Comparison of ENCODE assay signal across 11 cellular contexts in genomic region chr2:118269408-118270051, GRCh38.
DNase-seq lines count a peak whose midpoint lies in the region; ATAC-seq and TF ChIP-seq lines count a peak whose summit lies in the region.
"Had no signal": no experiment of that assay in that cellular context is flagged by ENCODE, and none has a peak within 500 bp of the region (broad histone marks: within the 10 kb centered on the region; RNA-seq: fewer than 3 reads in every experiment).

No MANE protein-coding gene starts in this region.

- in situ Hi-C loops in KBM-7 (cut with MboI; ENCODE audit: low pct_unique_long_range_greater_than_20kb, low sequenced_read_pairs): no loop called here

- H3K9me3 Mint-ChIP-seq in WTC11: no peaks in the 10 kb centered on the region
- H3K9me3 Mint-ChIP-seq in progenitor cell of endocrine pancreas (ENCODE audit: low read depth): no peaks in the 10 kb centered on the region
- H3K9me3 Mint-ChIP-seq in activated T-helper 2 cell treated with anti-CD3 and anti-CD28 coated beads, Interferon-gamma antibody, Interleukin-2, Interleukin-4, amounts not matched to agents 10 μg/mL and 5 μg/mL and 100 μg/mL, durations not matched to agents 14 hours and 24 hours and 36 hours: no peaks in the 10 kb centered on the region
- H3K9me3 Mint-ChIP-seq: nephron had no signal

- TF ChIP-seq CTCF in WTC11 (IDR thresholded peaks at IDR 0.05): no peak; the same call in 1 of the 2 replicates
- TF ChIP-seq CTCF in progenitor cell of endocrine pancreas (IDR thresholded peaks at IDR 0.05; ENCODE audit: unreplicated experiment): peak; percentile 31

- H3K36me3 Mint-ChIP-seq in WTC11 (no peaks in the 10 kb centered on the region), progenitor cell of endocrine pancreas (ENCODE audit: insufficient read depth) (no peaks in the 10 kb centered on the region)
- no peaks in the 10 kb centered on the region for H3K36me3 Mint-ChIP-seq in activated T-helper 2 cell treated with anti-CD3 and anti-CD28 coated beads, Interferon-gamma antibody, Interleukin-2, Interleukin-4, amounts not matched to agents 10 μg/mL and 5 μg/mL and 100 μg/mL, durations not matched to agents 14 hours and 24 hours and 36 hours (ENCODE audit: low read depth)

- intact Hi-C loops in activated T-helper 2 cell treated with anti-CD3 and anti-CD28 coated beads, Interferon-gamma antibody, Interleukin-2, Interleukin-4, amounts not matched to agents 10 μg/mL and 5 μg/mL and 100 μg/mL, durations not matched to agents 14 hours and 24 hours and 36 hours (cut with micrococcal nuclease): no loop called here

- H3K4me1 Mint-ChIP-seq in WTC11 (no peaks in the 10 kb centered on the region), progenitor cell of endocrine pancreas (ENCODE audit: low read depth) (no peaks in the 10 kb centered on the region)
- H3K4me1 Mint-ChIP-seq in activated T-helper 2 cell treated with anti-CD3 and anti-CD28 coated beads, Interferon-gamma antibody, Interleukin-2, Interleukin-4, amounts not matched to agents 10 μg/mL and 5 μg/mL and 100 μg/mL, durations not matched to agents 14 hours and 24 hours and 36 hours (ENCODE audit: low read depth): no peaks in the 10 kb centered on the region

- H3K27ac Mint-ChIP-seq in WTC11 (no peak overlapping the region), progenitor cell of endocrine pancreas (no peak overlapping the region)
- H3K27ac Mint-ChIP-seq in activated T-helper 2 cell treated with anti-CD3 and anti-CD28 coated beads, Interferon-gamma antibody, Interleukin-2, Interleukin-4, amounts not matched to agents 10 μg/mL and 5 μg/mL and 100 μg/mL, durations not matched to agents 14 hours and 24 hours and 36 hours: no peak overlapping the region
- H3K27ac Mint-ChIP-seq: nephron had no signal

- DNase-seq in NCI-H1417 (lab: John Stamatoyannopoulos, UW): peak in 2 of 3 experiments; percentile 2 to 5
- no peak for DNase-seq in NCI-H1417 treated with DMSO at 0.1 percent for 48 hours (lab: John Stamatoyannopoulos, UW)
- peak; percentile 17 for DNase-seq in WTC11 (ENCODE audit: low spot score)
- no peak for DNase-seq in progenitor cell of endocrine pancreas (ENCODE audit: low spot score, unreplicated experiment)
- DNase-seq in KBM-7: no peak
- DNase-seq in activated T-helper 2 cell treated with anti-CD3 and anti-CD28 coated beads, Interferon-gamma antibody, Interleukin-2, Interleukin-4, amounts not matched to agents 10 μg/mL and 5 μg/mL and 100 μg/mL, durations not matched to agents 14 hours and 24 hours and 36 hours (ENCODE audit: low spot score): no peak
- DNase-seq: activated T-cell treated with anti-CD3 and anti-CD28 coated beads, Interleukin-2, amount 50 U/mL, for 48 hours; NCI-H1105 had no signal

- POLR2A ChIA-PET in WTC11 (lab: Charles Lee): interaction anchor here (0.9 kb wide), 1 partner anchor 15 kb away, joined by 3 read pairs; no protein-coding TSS in a partner anchor

- H3K4me3 Mint-ChIP-seq in WTC11: no peak overlapping the region
- no peak overlapping the region for H3K4me3 Mint-ChIP-seq in progenitor cell of endocrine pancreas (ENCODE audit: low read depth)
- no peak overlapping the region for H3K4me3 Mint-ChIP-seq in activated T-helper 2 cell treated with anti-CD3 and anti-CD28 coated beads, Interferon-gamma antibody, Interleukin-2, Interleukin-4, amounts not matched to agents 10 μg/mL and 5 μg/mL and 100 μg/mL, durations not matched to agents 14 hours and 24 hours and 36 hours (ENCODE audit: low read depth)
- H3K4me3 Mint-ChIP-seq: nephron had no signal

- CTCF ChIA-PET in WTC11 (lab: Charles Lee): interaction anchor here (1.0 to 1.7 kb wide), 3 partner anchors 13 to 48 kb away, joined by 3 to 5 read pairs (median 5); no protein-coding TSS in a partner anchor

- ATAC-seq in HG03175 (IDR thresholded peaks at IDR 0.05; ENCODE audit: unreplicated experiment): peak; percentile 65
- peak; percentile 89 for ATAC-seq in WTC11
- ATAC-seq in HG03571 (IDR thresholded peaks at IDR 0.05; ENCODE audit: unreplicated experiment): no peak

- no peaks in the 10 kb centered on the region; the same call in 1 of the 2 replicates for H3K27me3 Mint-ChIP-seq in WTC11 (ENCODE audit: low read depth)
- peaks cover 32% of the 10 kb centered on the region for H3K27me3 Mint-ChIP-seq in progenitor cell of endocrine pancreas
- H3K27me3 Mint-ChIP-seq in activated T-helper 2 cell treated with anti-CD3 and anti-CD28 coated beads, Interferon-gamma antibody, Interleukin-2, Interleukin-4, amounts not matched to agents 10 μg/mL and 5 μg/mL and 100 μg/mL, durations not matched to agents 14 hours and 24 hours and 36 hours (ENCODE audit: low read depth): peaks cover 5% of the 10 kb centered on the region

TF ChIP-seq in WTC11, 78 proteins besides CTCF, POLR2A, EP300 and RAD21:
- TF ChIP-seq ZNF121 (CRISPR knock-in tag; IDR thresholded peaks at IDR 0.05) (peak; percentile 34; the same call in 1 of the 2 replicates), ZNF423 (CRISPR knock-in tag; IDR thresholded peaks at IDR 0.05) (no peak)

Comparison
In these comparisons a context has a peak if more than half of its experiments do, and no peak if none do; other contexts are left out.
1. DNase-seq: peak in NCI-H1417 (2 of 3) and WTC11 (single experiment); none in NCI-H1417 treated with DMSO at 0.1 percent for 48 hours (single experiment), progenitor cell of endocrine pancreas (single experiment), KBM-7 (single experiment) and activated T-helper 2 cell treated with anti-CD3 and anti-CD28 coated beads, Interferon-gamma antibody, Interleukin-2, Interleukin-4, amounts not matched to agents 10 μg/mL and 5 μg/mL and 100 μg/mL, durations not matched to agents 14 hours and 24 hours and 36 hours (single experiment).